11 cellular contexts compared by ENCODE assay signal in the genomic region with DNA sequence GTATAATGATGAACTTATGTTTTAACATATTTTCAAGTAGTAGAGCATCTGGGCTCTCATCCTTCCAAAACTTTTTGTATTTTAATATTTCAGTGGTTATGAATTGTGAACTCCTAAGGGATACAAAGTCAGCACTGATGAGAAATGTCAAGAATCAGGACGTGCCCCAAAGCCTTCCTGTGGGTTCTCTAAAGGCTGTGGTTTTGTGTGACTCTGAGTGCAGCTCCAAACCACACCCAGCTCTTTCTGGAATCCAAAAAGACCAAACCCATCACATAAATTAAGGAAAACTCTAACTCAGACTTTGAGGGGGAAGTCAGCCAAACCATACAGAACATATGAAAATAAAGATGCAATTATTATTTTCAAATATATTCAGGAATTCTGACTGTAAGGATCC. TPM values are rescaled to one million over a fixed set of nuclear protein-coding genes. Genes with fewer than 3 reads are reported as not detected.
DNase-seq lines count a peak whose midpoint lies in the region; ATAC-seq and TF ChIP-seq lines count a peak whose summit lies in the region.
"Had no signal": no experiment of that assay in that cellular context is flagged by ENCODE, and none has a peak within 500 bp of the region (broad histone marks: within the 10 kb centered on the region; RNA-seq: fewer than 3 reads in every experiment).

No MANE protein-coding gene starts in this region.

- H3K4me1 ChIP-seq in upper lobe of right lung, result peaks cover 8% of the 10 kb centered on the region

- peaks cover 16% of the 10 kb centered on the region for H3K36me3 Mint-ChIP-seq in activated naive CD4-positive, alpha-beta T cell treated with anti-CD3 and anti-CD28 coated beads, Interleukin-2, amount 50 U/mL, for 24 hours
- H3K36me3 Mint-ChIP-seq in activated naive CD8-positive, alpha-beta T cell treated with anti-CD3 and anti-CD28 coated beads, Interleukin-2, amount 10 ng/mL, durations not matched to agents 7 days and 5 days, result peaks cover 30% of the 10 kb centered on the region
- H3K36me3 Mint-ChIP-seq in nephron progenitor cell (ENCODE audit: low read depth), result peaks cover 25% of the 10 kb centered on the region

- H3K4me1 Mint-ChIP-seq in activated naive CD4-positive, alpha-beta T cell treated with anti-CD3 and anti-CD28 coated beads, Interleukin-2, amount 50 U/mL, for 24 hours, result peaks cover 36% of the 10 kb centered on the region
- peaks cover 23% of the 10 kb centered on the region for H3K4me1 Mint-ChIP-seq in activated naive CD8-positive, alpha-beta T cell treated with anti-CD3 and anti-CD28 coated beads, Interleukin-2, amount 10 ng/mL, durations not matched to agents 7 days and 5 days
- H3K4me1 Mint-ChIP-seq in nephron progenitor cell, result peaks cover 18% of the 10 kb centered on the region

- peaks cover 67% of the 10 kb centered on the region for H3K36me3 ChIP-seq in upper lobe of right lung

- POLR2A ChIA-PET in activated naive CD8-positive, alpha-beta T cell treated with anti-CD3 and anti-CD28 coated beads, Interleukin-2, amount 10 ng/mL, durations not matched to agents 7 days and 5 days (lab: Charles Lee), result interaction anchor here (1.2 kb wide), 1 partner anchor 23 kb away, joined by 3 read pairs; no protein-coding TSS in a partner anchor

- no peaks in the 10 kb centered on the region for H3K9me3 Mint-ChIP-seq in activated naive CD4-positive, alpha-beta T cell treated with anti-CD3 and anti-CD28 coated beads, Interleukin-2, amount 50 U/mL, for 24 hours
- H3K9me3 Mint-ChIP-seq in activated naive CD8-positive, alpha-beta T cell treated with anti-CD3 and anti-CD28 coated beads, Interleukin-2, amount 10 ng/mL, durations not matched to agents 7 days and 5 days, result no peaks in the 10 kb centered on the region
- no peaks in the 10 kb centered on the region for H3K9me3 Mint-ChIP-seq in nephron progenitor cell

- peak overlapping the region; percentile 35 for H3K27ac Mint-ChIP-seq in activated naive CD4-positive, alpha-beta T cell treated with anti-CD3 and anti-CD28 coated beads, Interleukin-2, amount 50 U/mL, for 24 hours
- H3K27ac Mint-ChIP-seq in activated naive CD8-positive, alpha-beta T cell treated with anti-CD3 and anti-CD28 coated beads, Interleukin-2, amount 10 ng/mL, durations not matched to agents 7 days and 5 days, result no peak overlapping the region
- no peak overlapping the region for H3K27ac Mint-ChIP-seq in nephron progenitor cell

- TF ChIP-seq CTCF in upper lobe of right lung (IDR thresholded peaks at IDR 0.05) (no peak), nephron progenitor cell (IDR thresholded peaks at IDR 0.05) (no peak)

- intact Hi-C loops in upper lobe of right lung (cut with DNase I), result no loop called here

- H3K4me3 Mint-ChIP-seq in activated naive CD4-positive, alpha-beta T cell treated with anti-CD3 and anti-CD28 coated beads, Interleukin-2, amount 50 U/mL, for 24 hours, result no peak overlapping the region
- peak overlapping the region; percentile 56 for H3K4me3 Mint-ChIP-seq in activated naive CD8-positive, alpha-beta T cell treated with anti-CD3 and anti-CD28 coated beads, Interleukin-2, amount 10 ng/mL, durations not matched to agents 7 days and 5 days
- H3K4me3 Mint-ChIP-seq in nephron progenitor cell, result no peak overlapping the region

- H3K9me3 ChIP-seq in upper lobe of right lung, result no peaks in the 10 kb centered on the region

- no peaks in the 10 kb centered on the region for H3K27me3 Mint-ChIP-seq in activated naive CD4-positive, alpha-beta T cell treated with anti-CD3 and anti-CD28 coated beads, Interleukin-2, amount 50 U/mL, for 24 hours
- no peaks in the 10 kb centered on the region for H3K27me3 Mint-ChIP-seq in activated naive CD8-positive, alpha-beta T cell treated with anti-CD3 and anti-CD28 coated beads, Interleukin-2, amount 10 ng/mL, durations not matched to agents 7 days and 5 days
- H3K27me3 Mint-ChIP-seq in nephron progenitor cell (ENCODE audit: low read depth, poor library complexity), result no peaks in the 10 kb centered on the region

- peak overlapping the region; percentile 48 for H3K27ac ChIP-seq in upper lobe of right lung
- H3K27ac ChIP-seq: C4-2B had no signal

- no peak for DNase-seq in activated naive CD4-positive, alpha-beta T cell treated with Interleukin-2 at 50 U/mL for 16 hours
- no peak for DNase-seq in activated naive CD8-positive, alpha-beta T cell treated with anti-CD3 and anti-CD28 coated beads, Interleukin-2, amount 10 ng/mL, durations not matched to agents 7 days and 5 days
- peak; percentile 31 for DNase-seq in iris pigment epithelial cell (ENCODE audit: low read depth)
- no peak for DNase-seq in upper lobe of right lung
- no peak for DNase-seq in nephron progenitor cell
- DNase-seq: left colon; stimulated activated CD4-positive, alpha-beta T cell treated with anti-CD3 and anti-CD28 coated beads, Interleukin-15, amount 100 ng/mL, for 24 hours had no signal

- ATAC-seq in activated naive CD8-positive, alpha-beta T cell treated with anti-CD3 and anti-CD28 coated beads, Interleukin-2, amount 10 ng/mL, durations not matched to agents 7 days and 5 days (ENCODE audit: low read depth), result peak; percentile 51
- ATAC-seq in upper lobe of right lung (no peak), GM18502 (IDR thresholded peaks at IDR 0.05; ENCODE audit: poor library complexity, unreplicated experiment) (no peak), HG03039 (IDR thresholded peaks at IDR 0.05; ENCODE audit: unreplicated experiment) (no peak)
- ATAC-seq: left colon had no signal

- no peaks in the 10 kb centered on the region for H3K27me3 ChIP-seq in upper lobe of right lung

- no peak overlapping the region for H3K4me3 ChIP-seq in upper lobe of right lung

RNA-seq across cellular contexts. Expression of gene SMU1, which starts 40.8 kb away (rescaled TPM):
- total RNA-seq in activated naive CD8-positive, alpha-beta T cell treated with anti-CD3 and anti-CD28 coated beads, Interleukin-2, amount 10 ng/mL, durations not matched to agents 7 days and 5 days, result 10 to 100 TPM; 22.2 to 22.9 TPM
- total RNA-seq in upper lobe of right lung, result 19.2 TPM

RNA-seq across cellular contexts. Expression of gene B4GALT1, which starts 49.8 kb away (rescaled TPM):
- 10 to 100 TPM; 34.6 to 35.7 TPM for total RNA-seq in activated naive CD8-positive, alpha-beta T cell treated with anti-CD3 and anti-CD28 coated beads, Interleukin-2, amount 10 ng/mL, durations not matched to agents 7 days and 5 days
- total RNA-seq in upper lobe of right lung, result 80.1 TPM
